14 cellular contexts compared by ENCODE assay signal in genomic region chr3:4848176-4848575, GRCh38.
DNase-seq lines count a peak whose midpoint lies in the region; ATAC-seq, FAIRE-seq and TF ChIP-seq lines count a peak whose summit lies in the region.
"Had no signal": no experiment of that assay in that cellular context is flagged by ENCODE, and none has a peak within 500 bp of the region (broad histone marks: within the 10 kb centered on the region; RNA-seq: fewer than 3 reads in every experiment).

No MANE protein-coding gene starts in this region.

- FAIRE-seq in GM18507 (lab: Jason Lieb, UNC) (peak; percentile 52), H1 (lab: Jason Lieb, UNC) (no peak)
- FAIRE-seq: endometrium had no signal

- H3K36me3 Mint-ChIP-seq in T-helper 17 cell (ENCODE audit: low read depth): peaks cover 2% of the 10 kb centered on the region

- WGBS in H1 (ENCODE audit: extremely low coverage in 1 of 2, insufficient coverage in 1 of 2, insufficient read length in 1 of 2, insufficient replicate concordance in 2 of 2, low coverage in 1 of 2, low lambda C conversion rate in 2 of 2, missing lambda C conversion rate in 1 of 2), 2 experiments: 83% methylated on average over 3 of the region's 3 CpGs; no CpG with 5 or more reads in 1 of the 2 experiments

- no peaks in the 10 kb centered on the region for H3K27me3 Mint-ChIP-seq in T-helper 17 cell

- H2BK15ac ChIP-seq in H1 (ENCODE audit: low read length): no peak overlapping the region

- no peak overlapping the region for H2BK20ac ChIP-seq in H1 (ENCODE audit: low read length)

- peaks cover 55% of the 10 kb centered on the region for H3K4me1 Mint-ChIP-seq in T-helper 17 cell

- CTCF ChIA-PET in H1 (lab: Charles Lee; ENCODE audit: partially characterized antibody): interaction anchor here (1.4 kb wide), 1 partner anchor 128 kb away, joined by 3 read pairs; no protein-coding TSS in a partner anchor

- no peak for TF ChIP-seq POLR2A in H1 (IDR thresholded peaks at IDR 0.05; ENCODE audit: control extremely low read depth in 1 of 2, low read depth in 2 of 2, low read length in 2 of 2)

- no peak overlapping the region for H3K56ac ChIP-seq in H1 (replicated peaks; ENCODE audit: insufficient read length, low read depth, low read length)

- H3K27ac ChIP-seq in H1 (ENCODE audit: low read depth, low read length): no peak overlapping the region
- H3K27ac ChIP-seq: gastrocnemius medialis, HL-60 had no signal

- no peak overlapping the region for H2AFZ ChIP-seq in H1 (ENCODE audit: low read length)

- peak overlapping the region; percentile 16 for H3K4me3 Mint-ChIP-seq in T-helper 17 cell
- H3K4me3 Mint-ChIP-seq: CD14-positive monocyte had no signal

- no peak overlapping the region for H2BK120ac ChIP-seq in H1 (replicated peaks; ENCODE audit: low read depth, low read length)

- H3K79me1 ChIP-seq in H1 (ENCODE audit: low read depth, low read length): no peaks in the 10 kb centered on the region

- no peaks in the 10 kb centered on the region for H3K9me3 ChIP-seq in T-helper 17 cell (ENCODE audit: control insufficient read depth, low read length, poor library complexity, severe bottlenecking)
- H3K9me3 ChIP-seq in H1 (ENCODE audit: insufficient read depth in 2 of 2, low read depth in 1 of 2, low read length in 1 of 2): no peaks in the 10 kb centered on the region
- H3K9me3 ChIP-seq: gastrocnemius medialis had no signal

- H2BK5ac ChIP-seq in H1 (ENCODE audit: low read depth, low read length): no peak overlapping the region

- no peak overlapping the region for H3K4ac ChIP-seq in H1 (replicated peaks; ENCODE audit: insufficient read length, low read depth, low read length)

- no peak overlapping the region for H4K91ac ChIP-seq in H1 (replicated peaks; ENCODE audit: insufficient read length, low read length)

- no peak for TF ChIP-seq EP300 in H1 (IDR thresholded peaks at IDR 0.05; ENCODE audit: borderline replicate concordance in 1 of 2, low read depth in 2 of 2, low read length in 2 of 2)

- no peak overlapping the region for H3K4me3 ChIP-seq in H1 (ENCODE audit: extremely low read depth in 1 of 4, insufficient read depth in 2 of 4, low read depth in 3 of 4, low read length in 4 of 4)
- H3K4me3 ChIP-seq: gastrocnemius medialis had no signal

- H2AK5ac ChIP-seq in H1 (ENCODE audit: low read depth, low read length): no peak overlapping the region

- no peak overlapping the region for H2BK12ac ChIP-seq in H1 (ENCODE audit: low read depth, low read length)

- TF ChIP-seq RAD21 in H1 (IDR thresholded peaks at IDR 0.05 in 1 of 2, conservative IDR thresholded peaks at IDR 0.05 in 1 of 2; ENCODE audit: low read depth in 2 of 2, low read length in 2 of 2): no peak

- no peak overlapping the region for H3K14ac ChIP-seq in H1 (ENCODE audit: insufficient read length)

- POLR2A ChIA-PET in H1 (lab: Charles Lee; ENCODE audit: partially characterized antibody): no interaction called here

- no peaks in the 10 kb centered on the region for H3K79me2 ChIP-seq in H1 (ENCODE audit: control insufficient read depth in 1 of 2, insufficient read depth in 2 of 2, low read length in 2 of 2)

- TF ChIP-seq CTCF in H1 (IDR thresholded peaks at IDR 0.05; ENCODE audit: control extremely low read depth in 1 of 3, insufficient read depth in 1 of 3, low read depth in 1 of 3, low read length in 3 of 3): no peak

- H3K36me3 ChIP-seq in H1 (ENCODE audit: control insufficient read depth in 2 of 4, insufficient read depth in 4 of 4, low read length in 3 of 4): no peaks in the 10 kb centered on the region
- H3K36me3 ChIP-seq: gastrocnemius medialis had no signal

- H4K5ac ChIP-seq in H1 (ENCODE audit: insufficient read length, low read depth, low read length): no peak overlapping the region

- no peak for DNase-seq in GM18507 (ENCODE audit: extremely low spot score, insufficient read length, low read depth)
- DNase-seq in T-helper 17 cell: no peak
- DNase-seq in H1 (ENCODE audit: low read depth in 1 of 2, low spot score in 2 of 2): no peak
- peak; percentile 33 for DNase-seq in putamen (ENCODE audit: low spot score)
- no peak for DNase-seq in activated CD4-positive, CD25-positive, alpha-beta regulatory T cell (lab: John Stamatoyannopoulos, UW)
- DNase-seq in activated gamma-delta T cell treated with Interleukin-2 at 50 U/mL for 16 hours: no peak
- DNase-seq in iPS-NIHi7 (ENCODE audit: extremely low spot score): no peak
- DNase-seq: gastrocnemius medialis, Karpas-422, NCI-H146, NCI-H526 treated with DMSO at 0.1 percent for 48 hours had no signal

- no peaks in the 10 kb centered on the region for H3K23me2 ChIP-seq in H1 (ENCODE audit: low read depth, low read length)

- peak overlapping the region; percentile 100 for H3K27ac Mint-ChIP-seq in T-helper 17 cell

- H3K18ac ChIP-seq in H1 (ENCODE audit: extremely low read depth, low read length): no peak overlapping the region

- no peaks in the 10 kb centered on the region for H3K27me3 ChIP-seq in H1 (replicated peaks in 1 of 4; ENCODE audit: control insufficient read depth in 3 of 4, extremely low read depth in 1 of 4, insufficient read depth in 3 of 4, low read length in 3 of 4)
- H3K27me3 ChIP-seq: gastrocnemius medialis had no signal

- no peak overlapping the region for H4K8ac ChIP-seq in H1 (ENCODE audit: extremely low read depth, insufficient read depth, low read length)

- H3K9ac ChIP-seq in H1 (replicated peaks in 1 of 4; ENCODE audit: extremely low read depth in 1 of 4, low read depth in 3 of 4, low read length in 3 of 4): no peak overlapping the region

- peaks cover 0 to 4% (median 0%) of the 10 kb centered on the region in 4 experiments; a peak in 1 of 7 replicates for H3K4me1 ChIP-seq in H1 (replicated peaks in 1 of 4; ENCODE audit: control insufficient read depth in 3 of 4, insufficient read depth in 4 of 4, low read length in 3 of 4)

- no peak for ATAC-seq in T-helper 17 cell

- H3K23ac ChIP-seq in H1 (ENCODE audit: insufficient read length): peak overlapping the region; percentile 2

- no peak overlapping the region for H3K4me2 ChIP-seq in H1 (ENCODE audit: insufficient read depth in 1 of 2, low read depth in 2 of 2, low read length in 2 of 2)

- no peaks in the 10 kb centered on the region for H4K20me1 ChIP-seq in H1 (replicated peaks in 1 of 2; ENCODE audit: control insufficient read depth in 1 of 2, insufficient read depth in 2 of 2, low read length in 2 of 2)

TF ChIP-seq in H1, 55 proteins besides CTCF, POLR2A, EP300 and RAD21 (continues in another document):
- TF ChIP-seq SP1 (IDR thresholded peaks at IDR 0.05; ENCODE audit: low read depth, low read length): no peak
- no peak for TF ChIP-seq SP4 (IDR thresholded peaks at IDR 0.05; ENCODE audit: low read length)
- no peak for TF ChIP-seq YY1 (IDR thresholded peaks at IDR 0.05; ENCODE audit: low read depth, low read length)
- TF ChIP-seq SP2 (IDR thresholded peaks at IDR 0.05; ENCODE audit: low read length): no peak
- TF ChIP-seq E2F6 (IDR thresholded peaks at IDR 0.05): no peak
